Comparison of ENCODE assay signal across 1 cellular context in the genomic region with DNA sequence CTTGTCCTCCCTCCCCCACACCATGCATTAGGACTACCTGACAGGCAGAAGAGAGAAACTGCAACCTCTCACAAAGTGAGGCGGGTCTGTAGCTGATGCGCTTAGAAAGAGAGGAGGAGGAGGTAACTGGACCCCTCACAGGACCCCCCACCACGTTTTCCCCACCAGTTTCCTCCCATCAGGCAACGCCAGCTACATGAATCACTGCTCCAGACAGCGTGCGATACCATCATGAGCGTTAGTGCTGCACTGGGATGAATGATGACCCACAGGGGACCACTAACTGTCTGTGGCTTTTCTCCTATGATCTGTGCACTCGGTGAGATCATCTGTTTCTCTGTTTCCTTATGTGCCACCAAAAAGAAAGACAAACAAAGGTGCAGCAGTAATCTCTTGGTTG.
TF ChIP-seq lines count a peak whose summit lies in the region.

No MANE protein-coding gene starts in this region.

TF ChIP-seq in HEK293, 187 proteins besides CTCF, POLR2A, EP300 and RAD21 (continued from another document and continues in another):
- TF ChIP-seq KLF10 (tag by site-specific recombination; IDR thresholded peaks at IDR 0.05) (peak; percentile 41; the same call in 1 of the 2 replicates), ZNF670 (tag by site-specific recombination; IDR thresholded peaks at IDR 0.05; ENCODE audit: low read depth) (no peak), ZNF184 (tag by site-specific recombination; IDR thresholded peaks at IDR 0.05) (no peak), ZNF555 (tag by site-specific recombination; conservative IDR thresholded peaks at IDR 0.05) (no peak), ZNF610 (tag by site-specific recombination; IDR thresholded peaks at IDR 0.05; ENCODE audit: borderline replicate concordance) (no peak), WT1 (tag by site-specific recombination; IDR thresholded peaks at IDR 0.05) (no peak), ZNF433 (tag by site-specific recombination; IDR thresholded peaks at IDR 0.05; ENCODE audit: low read depth) (no peak), ZNF571 (tag by site-specific recombination; IDR thresholded peaks at IDR 0.05) (no peak), ZNF350 (tag by site-specific recombination; IDR thresholded peaks at IDR 0.05) (no peak), SALL2 (tag by site-specific recombination; IDR thresholded peaks at IDR 0.05; ENCODE audit: borderline replicate concordance) (no peak), ZNF324 (tag by site-specific recombination; IDR thresholded peaks at IDR 0.05) (0 out of 2 replicates have a peak, but pooled peaks have one; percentile 61), KLF9 (tag by site-specific recombination; IDR thresholded peaks at IDR 0.05; ENCODE audit: low read depth) (no peak), ZNF521 (tag by site-specific recombination; IDR thresholded peaks at IDR 0.05) (no peak), OSR2 (tag by site-specific recombination; IDR thresholded peaks at IDR 0.05) (peak; percentile 64; the same call in 1 of the 2 replicates), GLI4 (tag by site-specific recombination; IDR thresholded peaks at IDR 0.05) (no peak), ZNF837 (tag by site-specific recombination; IDR thresholded peaks at IDR 0.05) (no peak), SCRT1 (tag by site-specific recombination; IDR thresholded peaks at IDR 0.05; ENCODE audit: borderline replicate concordance) (no peak), ZNF549 (tag by site-specific recombination; IDR thresholded peaks at IDR 0.05) (no peak), ZFP3 (tag by site-specific recombination; IDR thresholded peaks at IDR 0.05; ENCODE audit: low read depth) (no peak), ZEB2 (tag by site-specific recombination; IDR thresholded peaks at IDR 0.05) (peak; percentile 70), SP3 (tag by site-specific recombination; IDR thresholded peaks at IDR 0.05) (peak; percentile 31; the same call in 1 of the 2 replicates), ZNF621 (tag by site-specific recombination; IDR thresholded peaks at IDR 0.05) (no peak), ZNF114 (tag by site-specific recombination; IDR thresholded peaks at IDR 0.05) (no peak), ZNF157 (tag by site-specific recombination; IDR thresholded peaks at IDR 0.05) (no peak), RBAK (tag by site-specific recombination; IDR thresholded peaks at IDR 0.05) (no peak), ZNF660 (tag by site-specific recombination; IDR thresholded peaks at IDR 0.05) (no peak), ZSCAN23 (tag by site-specific recombination; IDR thresholded peaks at IDR 0.05) (no peak), SP7 (tag by site-specific recombination; IDR thresholded peaks at IDR 0.05) (peak; percentile 58), ZNF37A (tag by site-specific recombination; IDR thresholded peaks at IDR 0.05) (no peak), ZNF658 (tag by site-specific recombination; IDR thresholded peaks at IDR 0.05) (no peak), ZNF596 (tag by site-specific recombination; IDR thresholded peaks at IDR 0.05) (no peak), ZNF394 (tag by site-specific recombination; IDR thresholded peaks at IDR 0.05; ENCODE audit: borderline replicate concordance) (peak; percentile 45; the same call in 1 of the 2 replicates), ZNF2 (tag by site-specific recombination; IDR thresholded peaks at IDR 0.05) (peak; percentile 77; the same call in 1 of the 2 replicates), IKZF3 (tag by site-specific recombination; IDR thresholded peaks at IDR 0.05) (peak; percentile 90), ZSCAN30 (tag by site-specific recombination; IDR thresholded peaks at IDR 0.05) (no peak), ZNF266 (tag by site-specific recombination; IDR thresholded peaks at IDR 0.05; ENCODE audit: low read depth) (no peak), ZNF341 (tag by site-specific recombination; IDR thresholded peaks at IDR 0.05; ENCODE audit: low read depth) (no peak), ZNF510 (tag by site-specific recombination; IDR thresholded peaks at IDR 0.05; ENCODE audit: insufficient replicate concordance) (no peak), ZBTB20 (tag by site-specific recombination; IDR thresholded peaks at IDR 0.05) (0 out of 2 replicates have a peak, but pooled peaks have one; percentile 16), HOXD13 (CRISPR knock-in tag; IDR thresholded peaks at IDR 0.05; ENCODE audit: borderline replicate concordance) (no peak), ZNF146 (tag by site-specific recombination; IDR thresholded peaks at IDR 0.05) (no peak; the same call in 1 of the 2 replicates), ZNF701 (tag by site-specific recombination; IDR thresholded peaks at IDR 0.05) (no peak), YY2 (tag by site-specific recombination; IDR thresholded peaks at IDR 0.05) (no peak), ZNF391 (tag by site-specific recombination; IDR thresholded peaks at IDR 0.05; ENCODE audit: borderline replicate concordance, low read depth) (no peak), ZNF677 (tag by site-specific recombination; IDR thresholded peaks at IDR 0.05) (no peak), KLF8 (tag by site-specific recombination; IDR thresholded peaks at IDR 0.05) (peak; percentile 86), ZNF138 (tag by site-specific recombination; IDR thresholded peaks at IDR 0.05; ENCODE audit: borderline replicate concordance) (no peak), ZNF76 (tag by site-specific recombination; IDR thresholded peaks at IDR 0.05; ENCODE audit: borderline replicate concordance, low read depth) (no peak), ZIC2 (tag by site-specific recombination; IDR thresholded peaks at IDR 0.05) (peak; percentile 80), KLF16 (tag by site-specific recombination; IDR thresholded peaks at IDR 0.05) (0 out of 2 replicates have a peak, but pooled peaks have one; percentile 33)
- TF ChIP-seq, protein P1, sequence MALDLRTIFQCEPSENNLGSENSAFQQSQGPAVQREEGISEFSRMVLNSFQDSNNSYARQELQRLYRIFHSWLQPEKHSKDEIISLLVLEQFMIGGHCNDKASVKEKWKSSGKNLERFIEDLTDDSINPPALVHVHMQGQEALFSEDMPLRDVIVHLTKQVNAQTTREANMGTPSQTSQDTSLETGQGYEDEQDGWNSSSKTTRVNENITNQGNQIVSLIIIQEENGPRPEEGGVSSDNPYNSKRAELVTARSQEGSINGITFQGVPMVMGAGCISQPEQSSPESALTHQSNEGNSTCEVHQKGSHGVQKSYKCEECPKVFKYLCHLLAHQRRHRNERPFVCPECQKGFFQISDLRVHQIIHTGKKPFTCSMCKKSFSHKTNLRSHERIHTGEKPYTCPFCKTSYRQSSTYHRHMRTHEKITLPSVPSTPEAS (tag by site-specific recombination; IDR thresholded peaks at IDR 0.05), result no peak
- TF ChIP-seq, protein P2, sequence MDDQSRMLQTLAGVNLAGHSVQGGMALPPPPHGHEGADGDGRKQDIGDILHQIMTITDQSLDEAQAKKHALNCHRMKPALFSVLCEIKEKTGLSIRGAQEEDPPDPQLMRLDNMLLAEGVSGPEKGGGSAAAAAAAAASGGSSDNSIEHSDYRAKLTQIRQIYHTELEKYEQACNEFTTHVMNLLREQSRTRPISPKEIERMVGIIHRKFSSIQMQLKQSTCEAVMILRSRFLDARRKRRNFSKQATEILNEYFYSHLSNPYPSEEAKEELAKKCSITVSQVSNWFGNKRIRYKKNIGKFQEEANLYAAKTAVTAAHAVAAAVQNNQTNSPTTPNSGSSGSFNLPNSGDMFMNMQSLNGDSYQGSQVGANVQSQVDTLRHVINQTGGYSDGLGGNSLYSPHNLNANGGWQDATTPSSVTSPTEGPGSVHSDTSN (CRISPR knock-in tag; IDR thresholded peaks at IDR 0.05), result no peak
- TF ChIP-seq, protein P3, sequence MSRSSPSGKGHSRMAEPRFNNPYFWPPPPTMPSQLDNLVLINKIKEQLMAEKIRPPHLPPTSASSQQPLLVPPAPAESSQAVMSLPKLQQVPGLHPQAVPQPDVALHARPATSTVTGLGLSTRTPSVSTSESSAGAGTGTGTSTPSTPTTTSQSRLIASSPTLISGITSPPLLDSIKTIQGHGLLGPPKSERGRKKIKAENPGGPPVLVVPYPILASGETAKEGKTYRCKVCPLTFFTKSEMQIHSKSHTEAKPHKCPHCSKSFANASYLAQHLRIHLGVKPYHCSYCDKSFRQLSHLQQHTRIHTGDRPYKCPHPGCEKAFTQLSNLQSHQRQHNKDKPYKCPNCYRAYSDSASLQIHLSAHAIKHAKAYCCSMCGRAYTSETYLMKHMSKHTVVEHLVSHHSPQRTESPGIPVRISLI (tag by site-specific recombination; IDR thresholded peaks at IDR 0.05), result no peak
- TF ChIP-seq, protein P4, sequence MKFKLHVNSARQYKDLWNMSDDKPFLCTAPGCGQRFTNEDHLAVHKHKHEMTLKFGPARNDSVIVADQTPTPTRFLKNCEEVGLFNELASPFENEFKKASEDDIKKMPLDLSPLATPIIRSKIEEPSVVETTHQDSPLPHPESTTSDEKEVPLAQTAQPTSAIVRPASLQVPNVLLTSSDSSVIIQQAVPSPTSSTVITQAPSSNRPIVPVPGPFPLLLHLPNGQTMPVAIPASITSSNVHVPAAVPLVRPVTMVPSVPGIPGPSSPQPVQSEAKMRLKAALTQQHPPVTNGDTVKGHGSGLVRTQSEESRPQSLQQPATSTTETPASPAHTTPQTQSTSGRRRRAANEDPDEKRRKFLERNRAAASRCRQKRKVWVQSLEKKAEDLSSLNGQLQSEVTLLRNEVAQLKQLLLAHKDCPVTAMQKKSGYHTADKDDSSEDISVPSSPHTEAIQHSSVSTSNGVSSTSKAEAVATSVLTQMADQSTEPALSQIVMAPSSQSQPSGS (tag by site-specific recombination; IDR thresholded peaks at IDR 0.05; ENCODE audit: low read depth), result peak; percentile 75
- TF ChIP-seq, protein P5, sequence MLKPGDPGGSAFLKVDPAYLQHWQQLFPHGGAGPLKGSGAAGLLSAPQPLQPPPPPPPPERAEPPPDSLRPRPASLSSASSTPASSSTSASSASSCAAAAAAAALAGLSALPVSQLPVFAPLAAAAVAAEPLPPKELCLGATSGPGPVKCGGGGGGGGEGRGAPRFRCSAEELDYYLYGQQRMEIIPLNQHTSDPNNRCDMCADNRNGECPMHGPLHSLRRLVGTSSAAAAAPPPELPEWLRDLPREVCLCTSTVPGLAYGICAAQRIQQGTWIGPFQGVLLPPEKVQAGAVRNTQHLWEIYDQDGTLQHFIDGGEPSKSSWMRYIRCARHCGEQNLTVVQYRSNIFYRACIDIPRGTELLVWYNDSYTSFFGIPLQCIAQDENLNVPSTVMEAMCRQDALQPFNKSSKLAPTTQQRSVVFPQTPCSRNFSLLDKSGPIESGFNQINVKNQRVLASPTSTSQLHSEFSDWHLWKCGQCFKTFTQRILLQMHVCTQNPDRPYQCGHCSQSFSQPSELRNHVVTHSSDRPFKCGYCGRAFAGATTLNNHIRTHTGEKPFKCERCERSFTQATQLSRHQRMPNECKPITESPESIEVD (tag by site-specific recombination; IDR thresholded peaks at IDR 0.05), result no peak; the same call in 1 of the 2 replicates
- TF ChIP-seq, protein P6, sequence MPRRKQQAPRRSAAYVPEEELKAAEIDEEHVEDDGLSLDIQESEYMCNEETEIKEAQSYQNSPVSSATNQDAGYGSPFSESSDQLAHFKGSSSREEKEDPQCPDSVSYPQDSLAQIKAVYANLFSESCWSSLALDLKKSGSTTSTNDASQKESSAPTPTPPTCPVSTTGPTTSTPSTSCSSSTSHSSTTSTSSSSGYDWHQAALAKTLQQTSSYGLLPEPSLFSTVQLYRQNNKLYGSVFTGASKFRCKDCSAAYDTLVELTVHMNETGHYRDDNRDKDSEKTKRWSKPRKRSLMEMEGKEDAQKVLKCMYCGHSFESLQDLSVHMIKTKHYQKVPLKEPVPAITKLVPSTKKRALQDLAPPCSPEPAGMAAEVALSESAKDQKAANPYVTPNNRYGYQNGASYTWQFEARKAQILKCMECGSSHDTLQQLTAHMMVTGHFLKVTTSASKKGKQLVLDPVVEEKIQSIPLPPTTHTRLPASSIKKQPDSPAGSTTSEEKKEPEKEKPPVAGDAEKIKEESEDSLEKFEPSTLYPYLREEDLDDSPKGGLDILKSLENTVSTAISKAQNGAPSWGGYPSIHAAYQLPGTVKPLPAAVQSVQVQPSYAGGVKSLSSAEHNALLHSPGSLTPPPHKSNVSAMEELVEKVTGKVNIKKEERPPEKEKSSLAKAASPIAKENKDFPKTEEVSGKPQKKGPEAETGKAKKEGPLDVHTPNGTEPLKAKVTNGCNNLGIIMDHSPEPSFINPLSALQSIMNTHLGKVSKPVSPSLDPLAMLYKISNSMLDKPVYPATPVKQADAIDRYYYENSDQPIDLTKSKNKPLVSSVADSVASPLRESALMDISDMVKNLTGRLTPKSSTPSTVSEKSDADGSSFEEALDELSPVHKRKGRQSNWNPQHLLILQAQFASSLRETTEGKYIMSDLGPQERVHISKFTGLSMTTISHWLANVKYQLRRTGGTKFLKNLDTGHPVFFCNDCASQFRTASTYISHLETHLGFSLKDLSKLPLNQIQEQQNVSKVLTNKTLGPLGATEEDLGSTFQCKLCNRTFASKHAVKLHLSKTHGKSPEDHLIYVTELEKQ (tag by site-specific recombination; IDR thresholded peaks at IDR 0.05; ENCODE audit: borderline replicate concordance), result peak; percentile 79
- TF ChIP-seq, protein P7, sequence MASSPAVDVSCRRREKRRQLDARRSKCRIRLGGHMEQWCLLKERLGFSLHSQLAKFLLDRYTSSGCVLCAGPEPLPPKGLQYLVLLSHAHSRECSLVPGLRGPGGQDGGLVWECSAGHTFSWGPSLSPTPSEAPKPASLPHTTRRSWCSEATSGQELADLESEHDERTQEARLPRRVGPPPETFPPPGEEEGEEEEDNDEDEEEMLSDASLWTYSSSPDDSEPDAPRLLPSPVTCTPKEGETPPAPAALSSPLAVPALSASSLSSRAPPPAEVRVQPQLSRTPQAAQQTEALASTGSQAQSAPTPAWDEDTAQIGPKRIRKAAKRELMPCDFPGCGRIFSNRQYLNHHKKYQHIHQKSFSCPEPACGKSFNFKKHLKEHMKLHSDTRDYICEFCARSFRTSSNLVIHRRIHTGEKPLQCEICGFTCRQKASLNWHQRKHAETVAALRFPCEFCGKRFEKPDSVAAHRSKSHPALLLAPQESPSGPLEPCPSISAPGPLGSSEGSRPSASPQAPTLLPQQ (tag by site-specific recombination; IDR thresholded peaks at IDR 0.05), result peak; percentile 65; the same call in 1 of the 2 replicates
- TF ChIP-seq, protein P8, sequence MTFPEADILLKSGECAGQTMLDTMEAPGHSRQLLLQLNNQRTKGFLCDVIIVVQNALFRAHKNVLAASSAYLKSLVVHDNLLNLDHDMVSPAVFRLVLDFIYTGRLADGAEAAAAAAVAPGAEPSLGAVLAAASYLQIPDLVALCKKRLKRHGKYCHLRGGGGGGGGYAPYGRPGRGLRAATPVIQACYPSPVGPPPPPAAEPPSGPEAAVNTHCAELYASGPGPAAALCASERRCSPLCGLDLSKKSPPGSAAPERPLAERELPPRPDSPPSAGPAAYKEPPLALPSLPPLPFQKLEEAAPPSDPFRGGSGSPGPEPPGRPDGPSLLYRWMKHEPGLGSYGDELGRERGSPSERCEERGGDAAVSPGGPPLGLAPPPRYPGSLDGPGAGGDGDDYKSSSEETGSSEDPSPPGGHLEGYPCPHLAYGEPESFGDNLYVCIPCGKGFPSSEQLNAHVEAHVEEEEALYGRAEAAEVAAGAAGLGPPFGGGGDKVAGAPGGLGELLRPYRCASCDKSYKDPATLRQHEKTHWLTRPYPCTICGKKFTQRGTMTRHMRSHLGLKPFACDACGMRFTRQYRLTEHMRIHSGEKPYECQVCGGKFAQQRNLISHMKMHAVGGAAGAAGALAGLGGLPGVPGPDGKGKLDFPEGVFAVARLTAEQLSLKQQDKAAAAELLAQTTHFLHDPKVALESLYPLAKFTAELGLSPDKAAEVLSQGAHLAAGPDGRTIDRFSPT (tag by site-specific recombination; IDR thresholded peaks at IDR 0.05), result 0 out of 2 replicates have a peak, but pooled peaks have one; percentile 20
